ENCODE assay signal across 8 cellular contexts in the genomic region with DNA sequence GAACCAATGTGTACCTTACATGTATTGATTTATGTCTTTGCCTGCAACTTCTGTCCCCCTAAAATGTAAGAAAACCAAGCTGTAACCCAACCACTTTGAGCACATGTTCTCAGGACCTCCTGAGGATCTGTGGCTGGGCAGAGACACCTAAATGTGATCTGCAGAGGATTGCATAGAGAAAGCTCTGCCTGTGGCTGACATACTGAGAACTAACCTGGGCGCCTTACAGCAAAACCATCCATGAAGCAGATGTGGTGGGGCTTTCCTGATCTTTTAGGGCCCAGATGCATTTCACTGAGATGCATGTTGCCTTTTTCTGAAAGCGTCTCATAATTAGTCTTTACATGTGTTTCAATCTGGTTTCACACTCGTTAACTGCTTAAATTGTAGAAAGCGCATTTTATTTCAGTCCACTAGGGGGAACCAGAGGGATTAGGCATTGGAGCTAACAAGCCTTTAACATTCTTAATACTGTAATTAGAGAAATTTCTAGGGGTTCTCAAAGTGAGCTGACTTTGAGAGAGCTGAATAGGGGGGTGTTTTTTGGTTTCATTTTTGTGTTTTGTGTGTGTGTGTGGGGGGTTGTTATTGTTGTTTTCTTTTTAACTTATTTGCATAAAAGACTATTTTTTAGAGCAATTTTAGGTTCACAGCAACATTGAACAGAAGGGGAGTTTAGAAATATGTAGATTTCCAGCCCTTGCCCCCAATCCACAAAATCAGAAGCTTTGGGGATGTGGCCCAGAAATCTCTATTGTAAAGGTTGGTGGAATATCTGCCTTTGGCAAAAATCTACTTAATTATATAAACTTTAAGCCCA. TPM values are rescaled to one million over a fixed set of nuclear protein-coding genes. Genes with fewer than 3 reads are reported as not detected.
DNase-seq lines count a peak whose midpoint lies in the region; ATAC-seq, FAIRE-seq and TF ChIP-seq lines count a peak whose summit lies in the region.

No MANE protein-coding gene starts in this region.

- peaks cover 15% of the 10 kb centered on the region for H3K4me1 Mint-ChIP-seq in endothelial cell (ENCODE audit: unreplicated experiment)

- no peak overlapping the region for H3K4me3 Mint-ChIP-seq in endothelial cell (ENCODE audit: unreplicated experiment)

- H3K36me3 Mint-ChIP-seq in endothelial cell (ENCODE audit: low read depth, unreplicated experiment), result no peaks in the 10 kb centered on the region

- peaks cover 6% of the 10 kb centered on the region for H3K9me3 Mint-ChIP-seq in endothelial cell (ENCODE audit: unreplicated experiment)

- ATAC-seq in HG03097 (IDR thresholded peaks at IDR 0.05; ENCODE audit: low FRiP score, unreplicated experiment), result no peak

- DNase-seq in GM10248 (ENCODE audit: extremely low spot score) (peak; percentile 57), HEK293T (ENCODE audit: extremely low spot score) (peak; percentile 61), M059J (ENCODE audit: low read depth) (peak; percentile 64), SHP77 treated with DMSO at 0.1 percent for 48 hours (lab: John Stamatoyannopoulos, UW) (peak; percentile 43), endothelial cell (ENCODE audit: low spot score) (no peak), mucosa of gallbladder (ENCODE audit: low spot score) (peak; percentile 35)

- TF ChIP-seq CTCF in GM10248 (IDR thresholded peaks at IDR 0.05; ENCODE audit: control extremely low read depth, extremely low read depth, low read depth, missing control alignments) (peak; percentile 78), endothelial cell (IDR thresholded peaks at IDR 0.05; ENCODE audit: unreplicated experiment) (peak; percentile 95)

- POLR2A ChIA-PET in GM10248 (lab: Yijun Ruan, JAX), result interaction anchor here (0.7 kb wide), 1 partner anchor 62 kb away, joined by 3 read pairs; no protein-coding TSS in a partner anchor
- POLR2A ChIA-PET in HEK293T (lab: Yijun Ruan, JAX), result no interaction called here

- no peak overlapping the region for H3K27ac Mint-ChIP-seq in endothelial cell (ENCODE audit: unreplicated experiment)

- peak; percentile 58 for FAIRE-seq in A204.1 (lab: Jason Lieb, UNC)

- H3K27me3 Mint-ChIP-seq in endothelial cell (ENCODE audit: unreplicated experiment), result peaks cover 3% of the 10 kb centered on the region

- CTCF ChIA-PET in GM10248 (lab: Yijun Ruan, JAX), result interaction anchor here (0.6 to 2.3 kb wide), 20 partner anchors 11 to 968 kb away, joined by 3 to 83 read pairs (median 3); no protein-coding TSS in a partner anchor
- CTCF ChIA-PET in HEK293T (lab: Yijun Ruan, JAX), result interaction anchor here (0.5 to 1.7 kb wide), 20 partner anchors 8 to 1130 kb away, joined by 3 to 9 read pairs (median 3); no protein-coding TSS in a partner anchor

TF ChIP-seq in HEK293T, 16 proteins besides CTCF, POLR2A, EP300 and RAD21:
- no peak for TF ChIP-seq LEF1 (IDR thresholded peaks at IDR 0.05; ENCODE audit: borderline replicate concordance)
- no peak for TF ChIP-seq L3MBTL2 (conservative IDR thresholded peaks at IDR 0.05)
- TF ChIP-seq SP1 (IDR thresholded peaks at IDR 0.05), result no peak

RNA-seq across cellular contexts. Expression of gene FAM184A, which starts 50.9 kb away (rescaled TPM):
- 0.79 and 5.4 TPM in 2 replicates for total RNA-seq in M059J (2014; rRNA removed; shearing (Covaris generic))
- total RNA-seq in endothelial cell (ENCODE audit: unreplicated experiment) (134 TPM), mucosa of gallbladder (1.0 TPM)

Comparison
In these comparisons a context has a peak if more than half of its experiments do, and no peak if none do; other contexts are left out.
1. RNA of gene FAM184A, which starts 50.9 kb away (total RNA-seq): 134 TPM in endothelial cell (single experiment); 1.0 TPM in mucosa of gallbladder (single experiment) and 0.79 to 5.4 TPM in M059J; every median in the first group is over 10 times any median in the second.